8 cellular contexts compared by ENCODE assay signal in the genomic region with DNA sequence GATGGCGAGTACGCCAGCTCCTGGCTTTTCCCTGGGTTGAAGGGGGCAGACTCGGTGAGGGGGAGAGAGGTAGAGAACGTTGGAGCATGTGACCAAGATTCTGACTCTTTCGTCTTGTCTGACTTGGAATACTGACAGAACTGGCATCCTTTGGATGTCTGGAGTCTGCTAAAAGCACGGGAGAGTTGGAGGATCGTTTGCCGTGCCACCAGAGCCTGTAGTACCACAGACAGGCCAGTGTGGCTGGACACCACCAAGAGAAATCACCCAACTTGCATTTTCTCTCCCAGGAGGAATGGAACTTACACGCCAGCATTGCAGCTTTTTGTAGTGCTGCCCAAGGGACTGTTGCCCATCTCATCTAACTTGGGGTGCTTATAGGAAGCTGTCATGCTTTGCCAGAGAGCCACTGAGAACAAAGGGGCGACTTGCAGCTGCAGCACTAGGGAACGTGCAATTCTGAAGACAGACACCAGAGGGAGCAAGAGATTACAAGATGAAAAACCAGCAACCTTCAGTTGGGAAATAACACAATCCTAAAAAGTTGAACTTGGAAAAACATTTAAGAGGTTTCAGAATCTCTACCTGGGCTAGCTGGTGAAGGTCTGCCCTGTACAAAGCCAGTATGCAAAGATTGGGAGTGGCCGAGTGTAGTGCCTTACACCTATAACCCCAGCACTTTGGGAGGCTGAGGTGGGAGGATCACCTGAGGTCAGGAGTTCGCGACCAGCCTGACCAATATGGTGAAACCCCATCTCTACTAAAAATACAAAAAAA. TPM values are rescaled to one million over a fixed set of nuclear protein-coding genes. Genes with fewer than 3 reads are reported as not detected.
DNase-seq lines count a peak whose midpoint lies in the region; ATAC-seq, FAIRE-seq and TF ChIP-seq lines count a peak whose summit lies in the region.

No MANE protein-coding gene starts in this region.

- H3K4me1 ChIP-seq in GM12878 (ENCODE audit: control insufficient read depth, insufficient read depth, low read length) = no peaks in the 10 kb centered on the region
- H3K4me1 ChIP-seq in iPS DF 6.9 (ENCODE audit: control insufficient read depth, insufficient read depth, low read length) = no peaks in the 10 kb centered on the region

- no peaks in the 10 kb centered on the region for H4K20me1 ChIP-seq in GM12878 (ENCODE audit: control insufficient read depth, insufficient read depth)

- no peak overlapping the region for H3K4me2 ChIP-seq in GM12878 (ENCODE audit: control insufficient read depth, insufficient read depth)

- H3K79me2 ChIP-seq in GM12878 (ENCODE audit: control insufficient read depth, insufficient read depth, low read length) = no peaks in the 10 kb centered on the region

- POLR2A ChIA-PET in GM12878 (lab: Charles Lee) = no interaction called here

- CTCF ChIA-PET in GM12878 (lab: Yijun Ruan, JAX) = interaction anchor here (0.7 to 6.1 kb wide), 24 partner anchors 10 to 437 kb away, joined by 3 to 70 read pairs (median 4); no protein-coding TSS in a partner anchor

- peaks cover 5 to 24% of the 10 kb centered on the region in 2 experiments for H3K36me3 ChIP-seq in GM12878 (ENCODE audit: control insufficient read depth in 2 of 2, insufficient read depth in 2 of 2, low read length in 1 of 2)
- no peaks in the 10 kb centered on the region for H3K36me3 ChIP-seq in iPS DF 6.9 (ENCODE audit: control insufficient read depth, insufficient read depth, low read length)

- no peaks in the 10 kb centered on the region for H3K9me3 ChIP-seq in GM12878 (replicated peaks; ENCODE audit: control insufficient read depth, insufficient read depth, low read length)
- H3K9me3 ChIP-seq in iPS DF 6.9 (ENCODE audit: control insufficient read depth, insufficient read depth, low read length) = no peaks in the 10 kb centered on the region

- in situ Hi-C loops in GM12878 (cut with MboI) = loop anchor here (5.0 kb wide), 2 partner anchors 205 to 430 kb away; no protein-coding TSS in a partner anchor

- H3K27ac ChIP-seq in GM12878 (ENCODE audit: control insufficient read depth, insufficient read depth) (no peak overlapping the region), iPS DF 6.9 (ENCODE audit: low read length) (no peak overlapping the region)

- peak; percentile 82 to 84 (median 83) for TF ChIP-seq CTCF in GM12878 (IDR thresholded peaks at IDR 0.05 in 2 of 3, conservative IDR thresholded peaks at IDR 0.05 in 1 of 3; ENCODE audit: control insufficient read depth in 2 of 3, extremely low read depth in 1 of 3, insufficient read depth in 1 of 3, low read depth in 3 of 3, low read length in 3 of 3)

- H3K9ac ChIP-seq in GM12878 (ENCODE audit: control insufficient read depth, insufficient read depth, low read length) = no peak overlapping the region

- ATAC-seq in GM12878 (peak; percentile 84), HG02852 (IDR thresholded peaks at IDR 0.05; ENCODE audit: unreplicated experiment) (no peak)

- intact Hi-C loops in GM12878 (cut with micrococcal nuclease; ENCODE audit: unreplicated experiment) = loop anchor here (1.0 to 10.0 kb wide), 3 partner anchors 166 to 428 kb away; no protein-coding TSS in a partner anchor

- no peak; the same call in 1 of the 2 replicates for TF ChIP-seq POLR2A in GM12878 (IDR thresholded peaks at IDR 0.05; ENCODE audit: low read depth, low read length)

- RAD21 ChIA-PET in GM12878 (lab: Charles Lee; ENCODE audit: unreplicated experiment) = interaction anchor here (0.7 to 4.7 kb wide), 6 partner anchors 22 to 432 kb away, joined by 3 to 18 read pairs (median 6); no protein-coding TSS in a partner anchor

- no peak for TF ChIP-seq EP300 in GM12878 (IDR thresholded peaks at IDR 0.05; ENCODE audit: borderline replicate concordance in 1 of 2, control insufficient read depth in 1 of 2, low read depth in 2 of 2, low read length in 2 of 2)

- DNase-seq in NCI-H1436 (lab: John Stamatoyannopoulos, UW) (peak; percentile 53), NCI-H1436 treated with DMSO at 0.1 percent for 48 hours (lab: John Stamatoyannopoulos, UW) (no peak), NCI-H128 (lab: John Stamatoyannopoulos, UW; ENCODE audit: unreplicated experiment) (peak; percentile 27), T-helper 22 cell (ENCODE audit: low read depth) (peak; percentile 7), GM12878 (ENCODE audit: low read depth, low spot score) (no peak), iPS DF 6.9 (ENCODE audit: low read depth, low spot score) (peak; percentile 75), smooth muscle cell of the brain vasculature (ENCODE audit: low read depth, low spot score) (peak; percentile 65)

- H3K4me3 ChIP-seq in GM12878 (no peak overlapping the region), iPS DF 6.9 (ENCODE audit: low read length) (no peak overlapping the region)

- peak; percentile 88 for FAIRE-seq in GM12878 (lab: Jason Lieb, UNC)

- BruUV-seq in GM12878 (replicated peaks; lab: Mats Ljungman, UMichigan) = no TSS peak

- 57% methylated on average over 14 of the region's 14 CpGs for WGBS in GM12878 (ENCODE audit: insufficient coverage, insufficient replicate concordance, low lambda C conversion rate, missing lambda C conversion rate)
- WGBS in iPS DF 6.9 (ENCODE audit: insufficient coverage, insufficient read length) = no CpG with 5 or more reads among the region's 14 CpGs

- no peak overlapping the region for H2AFZ ChIP-seq in GM12878 (ENCODE audit: control insufficient read depth, low read depth, low read length)

- H3K27me3 ChIP-seq in GM12878 (replicated peaks in 1 of 2; ENCODE audit: control insufficient read depth in 2 of 2, insufficient read depth in 2 of 2, low read length in 1 of 2) = no peaks in the 10 kb centered on the region
- H3K27me3 ChIP-seq in iPS DF 6.9 (ENCODE audit: control insufficient read depth, insufficient read depth, low read length) = no peaks in the 10 kb centered on the region

- SMC1A ChIA-PET in GM12878 (lab: Charles Lee; ENCODE audit: uncharacterized antibody, unreplicated experiment) = interaction anchor here (0.7 to 4.7 kb wide), 14 partner anchors 8 to 433 kb away, joined by 3 to 32 read pairs (median 4); no protein-coding TSS in a partner anchor

- TF ChIP-seq RAD21 in GM12878 (IDR thresholded peaks at IDR 0.05; ENCODE audit: insufficient read depth, low read depth, low read length) = peak; percentile 84

TF ChIP-seq in GM12878, 131 proteins besides CTCF, POLR2A, EP300 and RAD21:
- TF ChIP-seq NR2F1 (conservative IDR thresholded peaks at IDR 0.05) (peak; percentile 53), TCF12 (IDR thresholded peaks at IDR 0.05; ENCODE audit: low read depth, low read length) (no peak), FOXM1 (IDR thresholded peaks at IDR 0.05; ENCODE audit: low read depth, low read length) (no peak), SMC3 (IDR thresholded peaks at IDR 0.05; ENCODE audit: borderline replicate concordance, low read length) (peak; percentile 94), IKZF1 (conservative IDR thresholded peaks at IDR 0.05) (0 out of 2 replicates have a peak, but pooled peaks have one; percentile 15), POLR2AphosphoS5 (IDR thresholded peaks at IDR 0.05; ENCODE audit: low read length) (peak; percentile 35; the same call in 1 of the 2 replicates), NFIC (IDR thresholded peaks at IDR 0.05; ENCODE audit: low read depth, low read length) (no peak), ZNF217 (IDR thresholded peaks at IDR 0.05) (no peak)

RNA-seq across cellular contexts. Expression of gene PSMG2, which starts 24.1 kb away (rescaled TPM):
- total RNA-seq in GM12878 (2013; cell fraction: nucleolus; rRNA removed) = 24.6 and 24.8 TPM in 2 replicates
- total RNA-seq in GM12878 (2014; rRNA removed) (117 and 134 TPM in 2 replicates), GM12878 (2014; rRNA removed; fragmentation: Illumina TruSeq; extraction: Trizol) (111 and 116 TPM in 2 replicates), GM12878 (2021) (87.0 and 88.5 TPM in 2 replicates)
- polyA plus RNA-seq in GM12878 (2011; ENCODE audit: low read depth) = 53.3 TPM
- polyA plus RNA-seq in GM12878 (2011; rRNA removed) (93.4 and 102 TPM in 2 replicates), GM12878 (2014; fragmentation: Illumina TruSeq; extraction: Trizol) (116 and 119 TPM in 2 replicates), GM12878 (2014; fragmentation: Nextera tagmentation; extraction: Ambion mirVana) (100 to 1,000 TPM; 168 to 268 TPM), GM12878 (2014; rRNA removed) (81.5 and 97.4 TPM in 2 replicates), GM12878 (2016; fragmentation: Nextera tagmentation; extraction: Ambion mirVana) (100 to 1,000 TPM; 156 to 174 TPM)
- polyA plus RNA-seq in GM12878 (2011; cell fraction: cytosol; rRNA removed) = 62.4 and 64.0 TPM in 2 replicates
- polyA plus RNA-seq in GM12878 (2011; cell fraction: nucleus; rRNA removed) = 34.3 and 37.0 TPM in 2 replicates
- polyA plus RNA-seq in GM12878 (2012) = 74.9 and 88.9 TPM in 2 replicates
- polyA minus RNA-seq in GM12878 (2011; rRNA and poly(A)+ RNA removed) = 54.7 and 59.0 TPM in 2 replicates
- polyA minus RNA-seq in GM12878 (2011; cell fraction: cytosol; rRNA and poly(A)+ RNA removed) = 29.1 and 29.4 TPM in 2 replicates
- polyA minus RNA-seq in GM12878 (2011; cell fraction: nucleus; rRNA and poly(A)+ RNA removed) = 8.1 and 11.1 TPM in 2 replicates

RNA-seq across cellular contexts. Expression of gene CEP76, which starts 24.4 kb away (rescaled TPM):
- total RNA-seq in GM12878 (2013; cell fraction: nucleolus; rRNA removed) = 19.7 and 21.1 TPM in 2 replicates
- total RNA-seq in GM12878 (2014; rRNA removed) = 13.9 and 14.1 TPM in 2 replicates
- total RNA-seq in GM12878 (2014; rRNA removed; fragmentation: Illumina TruSeq; extraction: Trizol) = 13.2 and 13.7 TPM in 2 replicates
- 10.1 and 11.9 TPM in 2 replicates for total RNA-seq in GM12878 (2021)
- 3.6 TPM for polyA plus RNA-seq in GM12878 (2011; ENCODE audit: low read depth)
- 13.7 and 21.5 TPM in 2 replicates for polyA plus RNA-seq in GM12878 (2011; rRNA removed)
- polyA plus RNA-seq in GM12878 (2011; cell fraction: cytosol; rRNA removed) = 7.6 and 8.5 TPM in 2 replicates
- 9.5 and 12.3 TPM in 2 replicates for polyA plus RNA-seq in GM12878 (2011; cell fraction: nucleus; rRNA removed)
- 5.2 and 5.4 TPM in 2 replicates for polyA plus RNA-seq in GM12878 (2012)
- 10.7 and 13.5 TPM in 2 replicates for polyA plus RNA-seq in GM12878 (2014; fragmentation: Illumina TruSeq; extraction: Trizol)
- polyA plus RNA-seq in GM12878 (2014; fragmentation: Nextera tagmentation; extraction: Ambion mirVana) = 1 to 10 TPM; 3.9 to 4.7 TPM
- 13.8 and 14.7 TPM in 2 replicates for polyA plus RNA-seq in GM12878 (2014; rRNA removed)
- 10 to 100 TPM; 12.8 to 14.9 TPM for polyA plus RNA-seq in GM12878 (2016; fragmentation: Nextera tagmentation; extraction: Ambion mirVana)
- polyA minus RNA-seq in GM12878 (2011; rRNA and poly(A)+ RNA removed) = 20.1 and 25.6 TPM in 2 replicates
- 5.9 and 6.3 TPM in 2 replicates for polyA minus RNA-seq in GM12878 (2011; cell fraction: cytosol; rRNA and poly(A)+ RNA removed)
- polyA minus RNA-seq in GM12878 (2011; cell fraction: nucleus; rRNA and poly(A)+ RNA removed) = 8.6 and 10.4 TPM in 2 replicates

Comparison
In these comparisons a context has a peak if more than half of its experiments do, and no peak if none do; other contexts are left out.
1. DNase-seq: peak in NCI-H1436 (single experiment), NCI-H128 (single experiment), T-helper 22 cell (single experiment), iPS DF 6.9 (single experiment) and smooth muscle cell of the brain vasculature (single experiment); none in NCI-H1436 treated with DMSO at 0.1 percent for 48 hours (single experiment) and GM12878 (single experiment).